Comparison of ENCODE assay signal across 1 cellular context in the genomic region with DNA sequence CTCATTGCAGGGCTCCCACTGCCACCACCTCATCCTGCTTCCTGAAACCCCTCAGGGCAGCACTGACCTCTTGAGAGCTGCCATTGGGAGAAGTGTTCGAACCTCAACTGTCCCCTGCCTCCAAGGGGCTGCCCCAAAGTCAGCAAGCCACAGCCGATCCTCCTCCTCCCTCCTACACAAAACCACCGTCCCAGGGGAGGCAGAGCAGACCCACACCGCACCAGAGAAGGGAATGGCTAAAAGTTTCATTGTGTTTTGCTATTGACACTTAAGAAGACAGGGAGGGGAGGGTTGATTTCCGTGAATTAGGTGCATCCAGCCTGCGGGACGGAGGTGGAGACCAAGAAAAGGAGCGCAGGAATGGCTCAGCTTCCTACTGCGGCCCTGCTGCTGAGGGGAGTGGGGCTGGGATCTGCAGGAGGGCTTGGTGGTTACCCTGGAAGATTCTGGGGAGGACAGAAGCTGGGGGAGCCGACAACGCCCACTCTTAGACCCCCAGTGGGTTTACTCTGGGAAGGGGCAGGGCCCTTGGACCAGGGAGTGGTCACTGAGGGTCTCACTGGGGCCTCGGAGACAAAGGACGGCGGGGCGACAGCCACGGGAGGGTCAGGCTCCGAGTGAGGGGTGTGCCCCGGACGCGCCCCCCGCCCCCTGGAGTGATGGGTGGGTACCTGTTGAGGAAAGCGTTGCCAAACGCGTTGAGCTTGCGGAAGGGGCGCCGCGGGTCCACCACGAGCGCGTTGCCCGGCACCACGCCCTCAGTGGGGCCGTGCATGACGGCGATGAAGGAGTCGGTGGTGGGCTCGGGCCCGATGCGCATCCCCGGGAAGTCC.
TF ChIP-seq lines count a peak whose summit lies in the region.

No MANE protein-coding gene starts in this region.

TF ChIP-seq in GM23338, 12 proteins besides CTCF, POLR2A, EP300 and RAD21 (continued from another document):
- TF ChIP-seq, protein P1, sequence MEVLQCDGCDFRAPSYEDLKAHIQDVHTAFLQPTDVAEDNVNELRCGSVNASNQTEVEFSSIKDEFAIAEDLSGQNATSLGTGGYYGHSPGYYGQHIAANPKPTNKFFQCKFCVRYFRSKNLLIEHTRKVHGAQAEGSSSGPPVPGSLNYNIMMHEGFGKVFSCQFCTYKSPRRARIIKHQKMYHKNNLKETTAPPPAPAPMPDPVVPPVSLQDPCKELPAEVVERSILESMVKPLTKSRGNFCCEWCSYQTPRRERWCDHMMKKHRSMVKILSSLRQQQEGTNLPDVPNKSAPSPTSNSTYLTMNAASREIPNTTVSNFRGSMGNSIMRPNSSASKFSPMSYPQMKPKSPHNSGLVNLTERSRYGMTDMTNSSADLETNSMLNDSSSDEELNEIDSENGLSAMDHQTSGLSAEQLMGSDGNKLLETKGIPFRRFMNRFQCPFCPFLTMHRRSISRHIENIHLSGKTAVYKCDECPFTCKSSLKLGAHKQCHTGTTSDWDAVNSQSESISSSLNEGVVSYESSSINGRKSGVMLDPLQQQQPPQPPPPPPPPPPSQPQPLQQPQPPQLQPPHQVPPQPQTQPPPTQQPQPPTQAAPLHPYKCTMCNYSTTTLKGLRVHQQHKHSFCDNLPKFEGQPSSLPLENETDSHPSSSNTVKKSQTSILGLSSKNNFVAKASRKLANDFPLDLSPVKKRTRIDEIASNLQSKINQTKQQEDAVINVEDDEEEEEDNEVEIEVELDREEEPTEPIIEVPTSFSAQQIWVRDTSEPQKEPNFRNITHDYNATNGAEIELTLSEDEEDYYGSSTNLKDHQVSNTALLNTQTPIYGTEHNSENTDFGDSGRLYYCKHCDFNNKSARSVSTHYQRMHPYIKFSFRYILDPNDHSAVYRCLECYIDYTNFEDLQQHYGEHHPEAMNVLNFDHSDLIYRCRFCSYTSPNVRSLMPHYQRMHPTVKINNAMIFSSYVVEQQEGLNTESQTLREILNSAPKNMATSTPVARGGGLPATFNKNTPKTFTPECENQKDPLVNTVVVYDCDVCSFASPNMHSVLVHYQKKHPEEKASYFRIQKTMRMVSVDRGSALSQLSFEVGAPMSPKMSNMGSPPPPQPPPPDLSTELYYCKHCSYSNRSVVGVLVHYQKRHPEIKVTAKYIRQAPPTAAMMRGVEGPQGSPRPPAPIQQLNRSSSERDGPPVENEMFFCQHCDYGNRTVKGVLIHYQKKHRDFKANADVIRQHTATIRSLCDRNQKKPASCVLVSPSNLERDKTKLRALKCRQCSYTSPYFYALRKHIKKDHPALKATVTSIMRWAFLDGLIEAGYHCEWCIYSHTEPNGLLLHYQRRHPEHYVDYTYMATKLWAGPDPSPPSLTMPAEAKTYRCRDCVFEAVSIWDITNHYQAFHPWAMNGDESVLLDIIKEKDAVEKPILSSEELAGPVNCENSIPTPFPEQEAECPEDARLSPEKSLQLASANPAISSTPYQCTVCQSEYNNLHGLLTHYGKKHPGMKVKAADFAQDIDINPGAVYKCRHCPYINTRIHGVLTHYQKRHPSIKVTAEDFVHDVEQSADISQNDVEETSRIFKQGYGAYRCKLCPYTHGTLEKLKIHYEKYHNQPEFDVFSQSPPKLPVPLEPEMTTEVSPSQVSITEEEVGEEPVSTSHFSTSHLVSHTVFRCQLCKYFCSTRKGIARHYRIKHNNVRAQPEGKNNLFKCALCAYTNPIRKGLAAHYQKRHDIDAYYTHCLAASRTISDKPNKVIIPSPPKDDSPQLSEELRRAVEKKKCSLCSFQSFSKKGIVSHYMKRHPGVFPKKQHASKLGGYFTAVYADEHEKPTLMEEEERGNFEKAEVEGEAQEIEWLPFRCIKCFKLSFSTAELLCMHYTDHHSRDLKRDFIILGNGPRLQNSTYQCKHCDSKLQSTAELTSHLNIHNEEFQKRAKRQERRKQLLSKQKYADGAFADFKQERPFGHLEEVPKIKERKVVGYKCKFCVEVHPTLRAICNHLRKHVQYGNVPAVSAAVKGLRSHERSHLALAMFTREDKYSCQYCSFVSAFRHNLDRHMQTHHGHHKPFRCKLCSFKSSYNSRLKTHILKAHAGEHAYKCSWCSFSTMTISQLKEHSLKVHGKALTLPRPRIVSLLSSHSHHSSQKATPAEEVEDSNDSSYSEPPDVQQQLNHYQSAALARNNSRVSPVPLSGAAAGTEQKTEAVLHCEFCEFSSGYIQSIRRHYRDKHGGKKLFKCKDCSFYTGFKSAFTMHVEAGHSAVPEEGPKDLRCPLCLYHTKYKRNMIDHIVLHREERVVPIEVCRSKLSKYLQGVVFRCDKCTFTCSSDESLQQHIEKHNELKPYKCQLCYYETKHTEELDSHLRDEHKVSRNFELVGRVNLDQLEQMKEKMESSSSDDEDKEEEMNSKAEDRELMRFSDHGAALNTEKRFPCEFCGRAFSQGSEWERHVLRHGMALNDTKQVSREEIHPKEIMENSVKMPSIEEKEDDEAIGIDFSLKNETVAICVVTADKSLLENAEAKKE (CRISPR knock-in tag; IDR thresholded peaks at IDR 0.05): no peak
- TF ChIP-seq ZNF331 (CRISPR knock-in tag; IDR thresholded peaks at IDR 0.05; ENCODE audit: low read depth) (no peak), STAT1 (IDR thresholded peaks at IDR 0.05; ENCODE audit: unreplicated experiment) (no peak), EZH2phosphoT487 (IDR thresholded peaks at IDR 0.05; ENCODE audit: unreplicated experiment) (no peak), JUNB (IDR thresholded peaks at IDR 0.05; ENCODE audit: unreplicated experiment) (no peak), EZH2 (IDR thresholded peaks at IDR 0.05; ENCODE audit: low read depth, unreplicated experiment) (no peak), ZNF114 (CRISPR knock-in tag; IDR thresholded peaks at IDR 0.05) (no peak), POLR2AphosphoS5 (IDR thresholded peaks at IDR 0.05; ENCODE audit: low read depth) (no peak)
- TF ChIP-seq, protein P2, sequence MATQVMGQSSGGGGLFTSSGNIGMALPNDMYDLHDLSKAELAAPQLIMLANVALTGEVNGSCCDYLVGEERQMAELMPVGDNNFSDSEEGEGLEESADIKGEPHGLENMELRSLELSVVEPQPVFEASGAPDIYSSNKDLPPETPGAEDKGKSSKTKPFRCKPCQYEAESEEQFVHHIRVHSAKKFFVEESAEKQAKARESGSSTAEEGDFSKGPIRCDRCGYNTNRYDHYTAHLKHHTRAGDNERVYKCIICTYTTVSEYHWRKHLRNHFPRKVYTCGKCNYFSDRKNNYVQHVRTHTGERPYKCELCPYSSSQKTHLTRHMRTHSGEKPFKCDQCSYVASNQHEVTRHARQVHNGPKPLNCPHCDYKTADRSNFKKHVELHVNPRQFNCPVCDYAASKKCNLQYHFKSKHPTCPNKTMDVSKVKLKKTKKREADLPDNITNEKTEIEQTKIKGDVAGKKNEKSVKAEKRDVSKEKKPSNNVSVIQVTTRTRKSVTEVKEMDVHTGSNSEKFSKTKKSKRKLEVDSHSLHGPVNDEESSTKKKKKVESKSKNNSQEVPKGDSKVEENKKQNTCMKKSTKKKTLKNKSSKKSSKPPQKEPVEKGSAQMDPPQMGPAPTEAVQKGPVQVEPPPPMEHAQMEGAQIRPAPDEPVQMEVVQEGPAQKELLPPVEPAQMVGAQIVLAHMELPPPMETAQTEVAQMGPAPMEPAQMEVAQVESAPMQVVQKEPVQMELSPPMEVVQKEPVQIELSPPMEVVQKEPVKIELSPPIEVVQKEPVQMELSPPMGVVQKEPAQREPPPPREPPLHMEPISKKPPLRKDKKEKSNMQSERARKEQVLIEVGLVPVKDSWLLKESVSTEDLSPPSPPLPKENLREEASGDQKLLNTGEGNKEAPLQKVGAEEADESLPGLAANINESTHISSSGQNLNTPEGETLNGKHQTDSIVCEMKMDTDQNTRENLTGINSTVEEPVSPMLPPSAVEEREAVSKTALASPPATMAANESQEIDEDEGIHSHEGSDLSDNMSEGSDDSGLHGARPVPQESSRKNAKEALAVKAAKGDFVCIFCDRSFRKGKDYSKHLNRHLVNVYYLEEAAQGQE (IDR thresholded peaks at IDR 0.05; ENCODE audit: unreplicated experiment): no peak
